8 cellular contexts compared by ENCODE assay signal in genomic region chr11:68659158-68659921, GRCh38. TPM values are rescaled to one million over a fixed set of nuclear protein-coding genes. Genes with fewer than 3 reads are reported as not detected.
DNase-seq lines count a peak whose midpoint lies in the region; ATAC-seq and TF ChIP-seq lines count a peak whose summit lies in the region.

No MANE protein-coding gene starts in this region.

- H3K27me3 ChIP-seq in brain microvascular endothelial cell (replicated peaks) (peaks cover 58% of the 10 kb centered on the region), right lobe of liver (no peaks in the 10 kb centered on the region)

- H3K4me3 ChIP-seq in brain microvascular endothelial cell (ENCODE audit: low read depth, low read length) (no peak overlapping the region), right lobe of liver (no peak overlapping the region)

- WGBS in right lobe of liver (ENCODE audit: insufficient coverage, low coverage, low lambda C conversion rate, missing lambda C conversion rate), result 50% methylated on average over 13 of the region's 22 CpGs

- no peak for TF ChIP-seq CTCF in brain microvascular endothelial cell (IDR thresholded peaks at IDR 0.05; ENCODE audit: low read depth, low read length, missing control alignments)
- TF ChIP-seq CTCF in right lobe of liver (IDR thresholded peaks at IDR 0.05), result no peak

- no peaks in the 10 kb centered on the region for H3K9me3 ChIP-seq in right lobe of liver

- TF ChIP-seq POLR2A in right lobe of liver (IDR thresholded peaks at IDR 0.05) (no peak), GM18505 (IDR thresholded peaks at IDR 0.05; ENCODE audit: borderline replicate concordance, extremely low read depth, insufficient read depth, insufficient read length) (no peak)

- in situ Hi-C loops in brain microvascular endothelial cell (cut with HindIII; ENCODE audit: low pct_ligation_motif_present, low sequenced_read_pairs), result no loop called here

- ATAC-seq in right lobe of liver (peak; percentile 54 to 81 (median 62)), GM21390 (IDR thresholded peaks at IDR 0.05; ENCODE audit: unreplicated experiment) (no peak), GM19328 (IDR thresholded peaks at IDR 0.05; ENCODE audit: unreplicated experiment) (no peak), GM18505 (IDR thresholded peaks at IDR 0.05; ENCODE audit: unreplicated experiment) (no peak)

- intact Hi-C loops in right lobe of liver (cut with DNase I), result no loop called here

- peak; percentile 43 for DNase-seq in Ammon's horn (ENCODE audit: low spot score)
- DNase-seq in NCI-H1694 (lab: John Stamatoyannopoulos, UW), result peak; percentile 66
- peak; percentile 98 for DNase-seq in brain microvascular endothelial cell
- DNase-seq in right lobe of liver, result peak in 2 of 3 donors; percentile 46 to 51
- DNase-seq in GM19238 (ENCODE audit: insufficient read length, low spot score), result no peak

- H3K27ac ChIP-seq in brain microvascular endothelial cell, result no peak overlapping the region
- no peak overlapping the region for H3K27ac ChIP-seq in right lobe of liver

- H3K36me3 ChIP-seq in brain microvascular endothelial cell (replicated peaks) (no peaks in the 10 kb centered on the region), right lobe of liver (no peaks in the 10 kb centered on the region)

- H3K4me1 ChIP-seq in right lobe of liver, result no peaks in the 10 kb centered on the region

RNA-seq across cellular contexts. Expression of gene GAL, which starts 25.0 kb away (rescaled TPM):
- total RNA-seq in right lobe of liver, result under 1 TPM in 1 of 6 experiments, not detected in 5; 0.49 TPM

Comparison
In these comparisons a context has a peak if more than half of its experiments do, and no peak if none do; other contexts are left out.
1. ATAC-seq: peak in right lobe of liver (4 of 4); none in GM21390 (single experiment), GM19328 (single experiment) and GM18505 (single experiment).